ENCODE assay signal across 17 cellular contexts in genomic region chr3:182904164-182904563, GRCh38.
DNase-seq lines count a peak whose midpoint lies in the region; ATAC-seq and TF ChIP-seq lines count a peak whose summit lies in the region.
"Had no signal": no experiment of that assay in that cellular context is flagged by ENCODE, and none has a peak within 500 bp of the region (broad histone marks: within the 10 kb centered on the region; RNA-seq: fewer than 3 reads in every experiment).

No MANE protein-coding gene starts in this region.

- no peaks in the 10 kb centered on the region for H3K27me3 ChIP-seq in SJCRH30
- H3K27me3 ChIP-seq in sigmoid colon: no peaks in the 10 kb centered on the region

- H3K9me3 Mint-ChIP-seq in natural killer cell (no peaks in the 10 kb centered on the region), WTC11 (no peaks in the 10 kb centered on the region), type B pancreatic cell (no peaks in the 10 kb centered on the region)
- H3K9me3 Mint-ChIP-seq in natural killer cell treated with Interleukin-12 subunit alpha and Interleukin-12 subunit beta and Interleukin-15 and Interleukin-18, amount 100 ng/mL, for 72 hours: no peaks in the 10 kb centered on the region
- H3K9me3 Mint-ChIP-seq: activated CD4-positive, alpha-beta memory T cell treated with anti-CD3 and anti-CD28 coated beads, Interleukin-2, amount 10 ng/mL, durations not matched to agents 7 days and 5 days; activated T-helper 1 cell treated with anti-CD3 and anti-CD28 coated beads, Interleukin-12 subunit alpha, Interleukin-12 subunit beta, Interleukin-2, Interleukin-4 antibody, amounts not matched to agents 30 ng/mL and 10 ng/mL and 1 ng/mL, durations not matched to agents 14 hours and 24 hours and 36 hours had no signal

- H3K36me3 Mint-ChIP-seq in natural killer cell: peaks cover 13% of the 10 kb centered on the region
- peaks cover 17% of the 10 kb centered on the region for H3K36me3 Mint-ChIP-seq in natural killer cell treated with Interleukin-12 subunit alpha and Interleukin-12 subunit beta and Interleukin-15 and Interleukin-18, amount 100 ng/mL, for 72 hours
- no peaks in the 10 kb centered on the region for H3K36me3 Mint-ChIP-seq in WTC11
- peaks cover 10% of the 10 kb centered on the region for H3K36me3 Mint-ChIP-seq in type B pancreatic cell

- H3K27ac ChIP-seq in SJCRH30: no peak overlapping the region
- no peak overlapping the region for H3K27ac ChIP-seq in sigmoid colon

- TF ChIP-seq EP300 in sigmoid colon (IDR thresholded peaks at IDR 0.05): no peak

- POLR2A ChIA-PET in WTC11 (lab: Charles Lee): interaction anchor here (0.7 kb wide), 1 partner anchor 147 kb away, joined by 18 read pairs; no protein-coding TSS in a partner anchor

- peak overlapping the region; percentile 18 to 38 for H3K27ac Mint-ChIP-seq in natural killer cell
- H3K27ac Mint-ChIP-seq in natural killer cell treated with Interleukin-12 subunit alpha and Interleukin-12 subunit beta and Interleukin-15 and Interleukin-18, amount 100 ng/mL, for 72 hours: peak overlapping the region in 1 of 2 donors; percentile 31
- H3K27ac Mint-ChIP-seq in WTC11: no peak overlapping the region
- H3K27ac Mint-ChIP-seq in type B pancreatic cell: no peak overlapping the region
- H3K27ac Mint-ChIP-seq: activated CD4-positive, alpha-beta memory T cell treated with anti-CD3 and anti-CD28 coated beads, Interleukin-2, amount 10 ng/mL, durations not matched to agents 7 days and 5 days; activated T-helper 1 cell treated with anti-CD3 and anti-CD28 coated beads, Interleukin-12 subunit alpha, Interleukin-12 subunit beta, Interleukin-2, Interleukin-4 antibody, amounts not matched to agents 30 ng/mL and 10 ng/mL and 1 ng/mL, durations not matched to agents 14 hours and 24 hours and 36 hours had no signal

- ATAC-seq in natural killer cell: no peak
- no peak for ATAC-seq in natural killer cell treated with Interleukin-12 subunit alpha and Interleukin-12 subunit beta and Interleukin-15 and Interleukin-18, amount 100 ng/mL, for 72 hours
- ATAC-seq in WTC11: peak; percentile 52

- H3K4me3 ChIP-seq in fibroblast of mammary gland (ENCODE audit: control insufficient read depth, low read depth, low read length): no peak overlapping the region
- H3K4me3 ChIP-seq in SJCRH30: no peak overlapping the region
- H3K4me3 ChIP-seq in sigmoid colon: no peak overlapping the region

- DNase-seq in natural killer cell: no peak
- DNase-seq in natural killer cell treated with Interleukin-12 subunit alpha and Interleukin-12 subunit beta and Interleukin-15 and Interleukin-18, amount 100 ng/mL, for 72 hours (ENCODE audit: low spot score): no peak
- no peak for DNase-seq in WTC11 (ENCODE audit: low spot score)
- DNase-seq in fibroblast of mammary gland (ENCODE audit: low read depth): no peak
- no peak for DNase-seq in type B pancreatic cell (ENCODE audit: extremely low spot score, unreplicated experiment)
- no peak for DNase-seq in SJCRH30
- no peak for DNase-seq in SW 1271 (lab: John Stamatoyannopoulos, UW)
- no peak for DNase-seq in sigmoid colon
- DNase-seq: activated CD4-positive, alpha-beta memory T cell treated with anti-CD3 and anti-CD28 coated beads, Interleukin-2, amount 10 ng/mL, durations not matched to agents 7 days and 5 days; caudate nucleus; effector memory CD4-positive, alpha-beta T cell; EL; NCI-H1048; NCI-H2081; stimulated activated CD4-positive, alpha-beta T cell treated with anti-CD3 and anti-CD28 coated beads, Interleukin-4, amount 100 ng/mL, for 24 hours; substantia nigra had no signal

- H3K36me3 ChIP-seq in SJCRH30 (peaks cover 11% of the 10 kb centered on the region), sigmoid colon (peaks cover 0 to 55% (median under 1%) of the 10 kb centered on the region in 4 donors)

- H3K4me1 Mint-ChIP-seq in natural killer cell (peaks cover 3 to 15% of the 10 kb centered on the region in 2 donors), WTC11 (0 out of 2 replicates have a peak, but pooled peaks cover 3% of the 10 kb centered on the region), type B pancreatic cell (ENCODE audit: unreplicated experiment) (no peaks in the 10 kb centered on the region)
- H3K4me1 Mint-ChIP-seq in natural killer cell treated with Interleukin-12 subunit alpha and Interleukin-12 subunit beta and Interleukin-15 and Interleukin-18, amount 100 ng/mL, for 72 hours (ENCODE audit: low read depth in 2 of 2): peaks cover 2 to 3% of the 10 kb centered on the region in 2 donors

- TF ChIP-seq CTCF in natural killer cell (IDR thresholded peaks at IDR 0.05): no peak
- no peak for TF ChIP-seq CTCF in WTC11 (IDR thresholded peaks at IDR 0.05)
- peak; percentile 16 for TF ChIP-seq CTCF in fibroblast of mammary gland (conservative IDR thresholded peaks at IDR 0.05; ENCODE audit: control insufficient read depth, insufficient read depth, low read depth, low read length)
- peak; percentile 56 for TF ChIP-seq CTCF in type B pancreatic cell (conservative IDR thresholded peaks at IDR 0.05)
- no peak for TF ChIP-seq CTCF in sigmoid colon (IDR thresholded peaks at IDR 0.05)

- H3K4me1 ChIP-seq in SJCRH30 (no peaks in the 10 kb centered on the region), sigmoid colon (no peaks in the 10 kb centered on the region)

- H3K27me3 Mint-ChIP-seq in natural killer cell (ENCODE audit: low read depth in 2 of 2) (no peaks in the 10 kb centered on the region), WTC11 (ENCODE audit: low read depth) (no peaks in the 10 kb centered on the region), type B pancreatic cell (no peaks in the 10 kb centered on the region)
- no peaks in the 10 kb centered on the region for H3K27me3 Mint-ChIP-seq in natural killer cell treated with Interleukin-12 subunit alpha and Interleukin-12 subunit beta and Interleukin-15 and Interleukin-18, amount 100 ng/mL, for 72 hours
- H3K27me3 Mint-ChIP-seq: activated CD4-positive, alpha-beta memory T cell treated with anti-CD3 and anti-CD28 coated beads, Interleukin-2, amount 10 ng/mL, durations not matched to agents 7 days and 5 days had no signal

- TF ChIP-seq POLR2A in sigmoid colon (IDR thresholded peaks at IDR 0.05): no peak

- no peak overlapping the region for H3K4me3 Mint-ChIP-seq in natural killer cell
- no peak overlapping the region for H3K4me3 Mint-ChIP-seq in natural killer cell treated with Interleukin-12 subunit alpha and Interleukin-12 subunit beta and Interleukin-15 and Interleukin-18, amount 100 ng/mL, for 72 hours
- H3K4me3 Mint-ChIP-seq in WTC11: no peak overlapping the region
- H3K4me3 Mint-ChIP-seq in type B pancreatic cell: no peak overlapping the region
- H3K4me3 Mint-ChIP-seq: activated CD4-positive, alpha-beta memory T cell treated with anti-CD3 and anti-CD28 coated beads, Interleukin-2, amount 10 ng/mL, durations not matched to agents 7 days and 5 days; activated T-helper 1 cell treated with anti-CD3 and anti-CD28 coated beads, Interleukin-12 subunit alpha, Interleukin-12 subunit beta, Interleukin-2, Interleukin-4 antibody, amounts not matched to agents 30 ng/mL and 10 ng/mL and 1 ng/mL, durations not matched to agents 14 hours and 24 hours and 36 hours had no signal

- no peaks in the 10 kb centered on the region for H3K9me3 ChIP-seq in SJCRH30 (replicated peaks)
- H3K9me3 ChIP-seq in sigmoid colon: no peaks in the 10 kb centered on the region

- CTCF ChIA-PET in WTC11 (lab: Charles Lee): interaction anchor here (0.6 to 2.0 kb wide), 15 partner anchors 9 to 190 kb away, joined by 3 to 9 read pairs (median 4); no protein-coding TSS in a partner anchor

- intact Hi-C loops in natural killer cell (cut with micrococcal nuclease) (no loop called here), sigmoid colon (cut with DNase I) (no loop called here)

- 93 to 94% methylated on average over 3 of the region's 3 CpGs for WGBS in sigmoid colon, 2 donors

TF ChIP-seq in WTC11, 78 proteins besides CTCF, POLR2A, EP300 and RAD21 (continues in another document):
- TF ChIP-seq MXD4 (CRISPR knock-in tag; IDR thresholded peaks at IDR 0.05; ENCODE audit: borderline replicate concordance) (no peak), NFATC4 (CRISPR knock-in tag; IDR thresholded peaks at IDR 0.05) (no peak), MLX (CRISPR knock-in tag; IDR thresholded peaks at IDR 0.05) (no peak), ZNF512 (CRISPR knock-in tag; IDR thresholded peaks at IDR 0.05; ENCODE audit: borderline replicate concordance) (no peak), IRF2 (CRISPR knock-in tag; IDR thresholded peaks at IDR 0.05; ENCODE audit: borderline replicate concordance, low read depth) (no peak), FOXP1 (CRISPR knock-in tag; IDR thresholded peaks at IDR 0.05; ENCODE audit: borderline replicate concordance) (no peak), MYBL2 (CRISPR knock-in tag; IDR thresholded peaks at IDR 0.05) (no peak)
- TF ChIP-seq, protein P1, sequence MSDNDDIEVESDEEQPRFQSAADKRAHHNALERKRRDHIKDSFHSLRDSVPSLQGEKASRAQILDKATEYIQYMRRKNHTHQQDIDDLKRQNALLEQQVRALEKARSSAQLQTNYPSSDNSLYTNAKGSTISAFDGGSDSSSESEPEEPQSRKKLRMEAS (CRISPR knock-in tag; IDR thresholded peaks at IDR 0.05): no peak

Comparison
In these comparisons a context has a peak if more than half of its experiments do, and no peak if none do; other contexts are left out.
1. H3K27ac Mint-ChIP-seq: peak in natural killer cell (2 of 2); none in WTC11 (single experiment) and type B pancreatic cell (single experiment).
2. CTCF ChIP-seq: peak in fibroblast of mammary gland (single experiment) and type B pancreatic cell (single experiment); none in natural killer cell (single experiment), WTC11 (single experiment) and sigmoid colon (0 of 4).